Comparison of ENCODE assay signal across 1 cellular context in genomic region chr6:131914967-131915751, GRCh38.
A peak's percentile ranks its signal among the peaks of the same experiment; 100 is the strongest.
TF ChIP-seq lines count a peak whose summit lies in the region.

No MANE protein-coding gene starts in this region.

TF ChIP-seq in H1, 55 proteins besides CTCF, POLR2A, EP300 and RAD21 (continued from another document):
- TF ChIP-seq, protein P1, sequence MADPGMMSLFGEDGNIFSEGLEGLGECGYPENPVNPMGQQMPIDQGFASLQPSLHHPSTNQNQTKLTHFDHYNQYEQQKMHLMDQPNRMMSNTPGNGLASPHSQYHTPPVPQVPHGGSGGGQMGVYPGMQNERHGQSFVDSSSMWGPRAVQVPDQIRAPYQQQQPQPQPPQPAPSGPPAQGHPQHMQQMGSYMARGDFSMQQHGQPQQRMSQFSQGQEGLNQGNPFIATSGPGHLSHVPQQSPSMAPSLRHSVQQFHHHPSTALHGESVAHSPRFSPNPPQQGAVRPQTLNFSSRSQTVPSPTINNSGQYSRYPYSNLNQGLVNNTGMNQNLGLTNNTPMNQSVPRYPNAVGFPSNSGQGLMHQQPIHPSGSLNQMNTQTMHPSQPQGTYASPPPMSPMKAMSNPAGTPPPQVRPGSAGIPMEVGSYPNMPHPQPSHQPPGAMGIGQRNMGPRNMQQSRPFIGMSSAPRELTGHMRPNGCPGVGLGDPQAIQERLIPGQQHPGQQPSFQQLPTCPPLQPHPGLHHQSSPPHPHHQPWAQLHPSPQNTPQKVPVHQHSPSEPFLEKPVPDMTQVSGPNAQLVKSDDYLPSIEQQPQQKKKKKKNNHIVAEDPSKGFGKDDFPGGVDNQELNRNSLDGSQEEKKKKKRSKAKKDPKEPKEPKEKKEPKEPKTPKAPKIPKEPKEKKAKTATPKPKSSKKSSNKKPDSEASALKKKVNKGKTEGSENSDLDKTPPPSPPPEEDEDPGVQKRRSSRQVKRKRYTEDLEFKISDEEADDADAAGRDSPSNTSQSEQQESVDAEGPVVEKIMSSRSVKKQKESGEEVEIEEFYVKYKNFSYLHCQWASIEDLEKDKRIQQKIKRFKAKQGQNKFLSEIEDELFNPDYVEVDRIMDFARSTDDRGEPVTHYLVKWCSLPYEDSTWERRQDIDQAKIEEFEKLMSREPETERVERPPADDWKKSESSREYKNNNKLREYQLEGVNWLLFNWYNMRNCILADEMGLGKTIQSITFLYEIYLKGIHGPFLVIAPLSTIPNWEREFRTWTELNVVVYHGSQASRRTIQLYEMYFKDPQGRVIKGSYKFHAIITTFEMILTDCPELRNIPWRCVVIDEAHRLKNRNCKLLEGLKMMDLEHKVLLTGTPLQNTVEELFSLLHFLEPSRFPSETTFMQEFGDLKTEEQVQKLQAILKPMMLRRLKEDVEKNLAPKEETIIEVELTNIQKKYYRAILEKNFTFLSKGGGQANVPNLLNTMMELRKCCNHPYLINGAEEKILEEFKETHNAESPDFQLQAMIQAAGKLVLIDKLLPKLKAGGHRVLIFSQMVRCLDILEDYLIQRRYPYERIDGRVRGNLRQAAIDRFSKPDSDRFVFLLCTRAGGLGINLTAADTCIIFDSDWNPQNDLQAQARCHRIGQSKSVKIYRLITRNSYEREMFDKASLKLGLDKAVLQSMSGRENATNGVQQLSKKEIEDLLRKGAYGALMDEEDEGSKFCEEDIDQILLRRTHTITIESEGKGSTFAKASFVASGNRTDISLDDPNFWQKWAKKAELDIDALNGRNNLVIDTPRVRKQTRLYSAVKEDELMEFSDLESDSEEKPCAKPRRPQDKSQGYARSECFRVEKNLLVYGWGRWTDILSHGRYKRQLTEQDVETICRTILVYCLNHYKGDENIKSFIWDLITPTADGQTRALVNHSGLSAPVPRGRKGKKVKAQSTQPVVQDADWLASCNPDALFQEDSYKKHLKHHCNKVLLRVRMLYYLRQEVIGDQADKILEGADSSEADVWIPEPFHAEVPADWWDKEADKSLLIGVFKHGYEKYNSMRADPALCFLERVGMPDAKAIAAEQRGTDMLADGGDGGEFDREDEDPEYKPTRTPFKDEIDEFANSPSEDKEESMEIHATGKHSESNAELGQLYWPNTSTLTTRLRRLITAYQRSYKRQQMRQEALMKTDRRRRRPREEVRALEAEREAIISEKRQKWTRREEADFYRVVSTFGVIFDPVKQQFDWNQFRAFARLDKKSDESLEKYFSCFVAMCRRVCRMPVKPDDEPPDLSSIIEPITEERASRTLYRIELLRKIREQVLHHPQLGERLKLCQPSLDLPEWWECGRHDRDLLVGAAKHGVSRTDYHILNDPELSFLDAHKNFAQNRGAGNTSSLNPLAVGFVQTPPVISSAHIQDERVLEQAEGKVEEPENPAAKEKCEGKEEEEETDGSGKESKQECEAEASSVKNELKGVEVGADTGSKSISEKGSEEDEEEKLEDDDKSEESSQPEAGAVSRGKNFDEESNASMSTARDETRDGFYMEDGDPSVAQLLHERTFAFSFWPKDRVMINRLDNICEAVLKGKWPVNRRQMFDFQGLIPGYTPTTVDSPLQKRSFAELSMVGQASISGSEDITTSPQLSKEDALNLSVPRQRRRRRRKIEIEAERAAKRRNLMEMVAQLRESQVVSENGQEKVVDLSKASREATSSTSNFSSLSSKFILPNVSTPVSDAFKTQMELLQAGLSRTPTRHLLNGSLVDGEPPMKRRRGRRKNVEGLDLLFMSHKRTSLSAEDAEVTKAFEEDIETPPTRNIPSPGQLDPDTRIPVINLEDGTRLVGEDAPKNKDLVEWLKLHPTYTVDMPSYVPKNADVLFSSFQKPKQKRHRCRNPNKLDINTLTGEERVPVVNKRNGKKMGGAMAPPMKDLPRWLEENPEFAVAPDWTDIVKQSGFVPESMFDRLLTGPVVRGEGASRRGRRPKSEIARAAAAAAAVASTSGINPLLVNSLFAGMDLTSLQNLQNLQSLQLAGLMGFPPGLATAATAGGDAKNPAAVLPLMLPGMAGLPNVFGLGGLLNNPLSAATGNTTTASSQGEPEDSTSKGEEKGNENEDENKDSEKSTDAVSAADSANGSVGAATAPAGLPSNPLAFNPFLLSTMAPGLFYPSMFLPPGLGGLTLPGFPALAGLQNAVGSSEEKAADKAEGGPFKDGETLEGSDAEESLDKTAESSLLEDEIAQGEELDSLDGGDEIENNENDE (IDR thresholded peaks at IDR 0.05; ENCODE audit: insufficient replicate concordance, low read length) = peak; percentile 62
